8 cellular contexts compared by ENCODE assay signal in genomic region chr15:41116116-41116871, GRCh38. TPM values are rescaled to one million over a fixed set of nuclear protein-coding genes. Genes with fewer than 3 reads are reported as not detected.
DNase-seq lines count a peak whose midpoint lies in the region; ATAC-seq, FAIRE-seq and TF ChIP-seq lines count a peak whose summit lies in the region.

Gene INO80 (minus strand): TSS chr15:41116280. CDS start chr15:41096310, 19,970 bp downstream.

- peaks cover 10 to 12% of the 10 kb centered on the region in 2 donors for H3K36me3 Mint-ChIP-seq in activated T-cell treated with anti-CD3 and anti-CD28 coated beads, Interleukin-2, amount 50 U/mL, for 72 hours (ENCODE audit: insufficient read depth in 2 of 2)

- peak; percentile 66 for ATAC-seq in GM21737 (IDR thresholded peaks at IDR 0.05; ENCODE audit: unreplicated experiment)
- ATAC-seq in activated T-cell treated with anti-CD3 and anti-CD28 coated beads, Interleukin-2, amount 50 U/mL, for 72 hours (replicated peaks in 1 of 2), result peak; percentile 86 to 87

- H3K27ac ChIP-seq in KOPT-K1 (ENCODE audit: low read depth, low read length, poor library complexity, severe bottlenecking) (peak within 1 kb of the TSS; percentile 96), esophagus squamous epithelium (peak within 1 kb of the TSS; percentile 97 to 99 (median 98))

- peaks cover 25% of the 10 kb centered on the region for H3K4me1 Mint-ChIP-seq in activated T-cell treated with anti-CD3 and anti-CD28 coated beads, Interleukin-2, amount 50 U/mL, for 72 hours (ENCODE audit: low read depth)

- H3K36me3 ChIP-seq in KOPT-K1 (ENCODE audit: insufficient read depth, low read length), result peaks cover 12% of the 10 kb centered on the region; the same call in 1 of the 2 replicates
- peaks cover 0 to 14% (median 0%) of the 10 kb centered on the region in 3 donors for H3K36me3 ChIP-seq in esophagus squamous epithelium

- H3K4me3 Mint-ChIP-seq in activated T-cell treated with anti-CD3 and anti-CD28 coated beads, Interleukin-2, amount 50 U/mL, for 72 hours, result peak within 1 kb of the TSS; percentile 95 to 98

- peak within 1 kb of the TSS; percentile 74 to 95 (median 81) for H3K4me3 ChIP-seq in esophagus squamous epithelium

- H3K27me3 ChIP-seq in esophagus squamous epithelium, result no peaks in the 10 kb centered on the region

- TF ChIP-seq POLR2A in esophagus squamous epithelium (IDR thresholded peaks at IDR 0.05), result peak in 3 of 4 donors; percentile 37 to 65 (median 58)

- DNase-seq in DMS53 (lab: John Stamatoyannopoulos, UW) (peak; percentile 98), RCC 7860 (ENCODE audit: low spot score) (peak; percentile 94), esophagus squamous epithelium (lab: John Stamatoyannopoulos, UW) (peak; percentile 92), myocyte (ENCODE audit: low read depth) (peak; percentile 99)
- peak; percentile 95 to 98 for DNase-seq in activated T-cell treated with anti-CD3 and anti-CD28 coated beads, Interleukin-2, amount 50 U/mL, for 72 hours
- DNase-seq in stimulated activated CD8-positive, alpha-beta memory T cell treated with anti-CD3 and anti-CD28 coated beads, Interleukin-7, amount 100 ng/mL, for 48 hours (ENCODE audit: extremely low read depth in 1 of 2, low read depth in 1 of 2), result peak; percentile 86 to 96

- intact Hi-C loops in esophagus squamous epithelium (cut with DNase I), result no loop called here

- H3K27ac Mint-ChIP-seq in activated T-cell treated with anti-CD3 and anti-CD28 coated beads, Interleukin-2, amount 50 U/mL, for 72 hours, result peak within 1 kb of the TSS; percentile 99

- H3K9me3 ChIP-seq in KOPT-K1 (ENCODE audit: insufficient read depth, low read length, poor library complexity, severe bottlenecking) (no peaks in the 10 kb centered on the region), esophagus squamous epithelium (no peaks in the 10 kb centered on the region)

- 0% methylated on average over 18 to 21 of the region's 61 CpGs for WGBS in esophagus squamous epithelium, 2 donors

- H3K27me3 Mint-ChIP-seq in activated T-cell treated with anti-CD3 and anti-CD28 coated beads, Interleukin-2, amount 50 U/mL, for 72 hours (ENCODE audit: low read depth), result no peaks in the 10 kb centered on the region

- no peaks in the 10 kb centered on the region for H3K9me3 Mint-ChIP-seq in activated T-cell treated with anti-CD3 and anti-CD28 coated beads, Interleukin-2, amount 50 U/mL, for 72 hours

- H3K4me1 ChIP-seq in esophagus squamous epithelium, result peaks cover 9 to 31% (median 11%) of the 10 kb centered on the region in 3 donors

- FAIRE-seq in RCC 7860 (lab: Jason Lieb, UNC), result peak; percentile 82

- TF ChIP-seq CTCF in esophagus squamous epithelium (IDR thresholded peaks at IDR 0.05), result peak in 1 of 6 experiments; percentile 17

RNA-seq across cellular contexts. Expression of gene INO80, which starts in this region (rescaled TPM):
- total RNA-seq in activated T-cell treated with anti-CD3 and anti-CD28 coated beads, Interleukin-2, amount 50 U/mL, for 72 hours, result 10 to 100 TPM; 24.7 to 27.9 TPM
- total RNA-seq in esophagus squamous epithelium (10 to 100 TPM; 15.2 to 24.8 (median 22.3) TPM), myocyte (14.0 and 14.8 TPM in 2 replicates)
- 11.9 TPM for polyA plus RNA-seq in myocyte (2012)

Comparison
In these comparisons a context has a peak if more than half of its experiments do, and no peak if none do; other contexts are left out.
1. Peak in every context shown above with its lines: DNase-seq, ATAC-seq, H3K4me3 ChIP-seq and H3K27ac ChIP-seq.